ENCODE assay signal across 17 cellular contexts in the genomic region with DNA sequence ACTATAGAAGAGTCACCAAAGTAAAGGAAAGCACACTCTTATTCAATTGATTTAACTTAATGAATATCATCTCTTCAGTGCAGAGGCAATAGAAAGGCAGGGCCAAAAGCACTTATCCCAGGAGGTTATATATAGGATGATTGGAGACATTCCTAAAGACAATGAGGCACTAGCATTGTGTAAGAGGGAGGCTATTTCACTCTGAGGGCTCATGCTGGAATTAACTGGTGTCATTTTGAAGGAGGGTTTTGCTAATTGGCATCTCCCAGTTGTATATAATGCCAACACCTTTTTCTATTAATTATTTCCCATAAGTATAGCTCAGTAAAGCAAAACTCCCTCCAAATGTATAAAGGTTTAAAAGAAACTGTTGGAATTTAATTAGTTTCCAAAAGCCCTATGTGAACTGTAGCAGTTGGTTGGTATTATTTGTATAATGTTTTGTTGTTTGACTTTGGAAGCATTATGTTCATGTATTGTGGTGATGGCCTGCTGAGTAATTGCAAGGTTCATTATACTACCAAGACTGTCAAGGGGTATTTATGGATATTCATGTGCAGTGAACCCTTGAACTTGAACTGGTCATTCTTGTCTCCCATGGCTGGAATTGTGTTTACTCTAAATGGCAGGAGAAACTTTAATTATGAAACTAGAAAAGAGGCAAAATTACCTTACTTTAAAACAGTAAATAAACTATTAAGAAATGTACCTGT.
"Had no signal": no experiment of that assay in that cellular context is flagged by ENCODE, and none has a peak within 500 bp of the region (broad histone marks: within the 10 kb centered on the region; RNA-seq: fewer than 3 reads in every experiment).

No MANE protein-coding gene starts in this region.

- H3K4me1 ChIP-seq: body of pancreas, psoas muscle, stomach had no signal

- H3K27me3 ChIP-seq: body of pancreas, stomach had no signal

- ATAC-seq: activated CD4-positive, CD25-positive, alpha-beta regulatory T cell treated with anti-CD3 and anti-CD28 coated beads, Interleukin-2, amount 50 U/mL, for 24 hours; activated CD8-positive, alpha-beta memory T cell treated with anti-CD3 and anti-CD28 coated beads, Interleukin-2, amount 10 ng/mL, durations not matched to agents 7 days and 5 days; body of pancreas; left colon; natural killer cell; psoas muscle had no signal

- H3K9me3 ChIP-seq: body of pancreas, psoas muscle, thoracic aorta had no signal

- H3K36me3 ChIP-seq: stomach, thoracic aorta had no signal

- DNase-seq: activated CD4-positive, alpha-beta T cell treated with anti-CD3 and anti-CD28 coated beads, Interleukin-2, amount 50 U/mL, for 4 hours; activated CD8-positive, alpha-beta memory T cell treated with anti-CD3 and anti-CD28 coated beads, Interleukin-2, amount 10 ng/mL, durations not matched to agents 7 days and 5 days; activated effector memory CD4-positive, alpha-beta T cell treated with Interleukin-2 at 50 U/mL for 16 hours; activated T-cell treated with anti-CD3 and anti-CD28 coated beads, Interleukin-2, amount 50 U/mL, for 24 hours; body of pancreas; effector memory CD4-positive, alpha-beta T cell; hypothalamus; immature natural killer cell; left colon; mammary epithelial cell; natural killer cell; psoas muscle; stimulated activated CD4-positive, alpha-beta T cell treated with anti-CD3 and anti-CD28 coated beads, Interleukin-4, amount 100 ng/mL, for 1 hour; stomach had no signal

- H3K27ac ChIP-seq: body of pancreas, epithelial cell of prostate, psoas muscle, stomach, thoracic aorta had no signal

- H3K4me3 ChIP-seq: body of pancreas, psoas muscle, stomach, thoracic aorta had no signal
